Comparison of ENCODE assay signal across 8 cellular contexts in the genomic region with DNA sequence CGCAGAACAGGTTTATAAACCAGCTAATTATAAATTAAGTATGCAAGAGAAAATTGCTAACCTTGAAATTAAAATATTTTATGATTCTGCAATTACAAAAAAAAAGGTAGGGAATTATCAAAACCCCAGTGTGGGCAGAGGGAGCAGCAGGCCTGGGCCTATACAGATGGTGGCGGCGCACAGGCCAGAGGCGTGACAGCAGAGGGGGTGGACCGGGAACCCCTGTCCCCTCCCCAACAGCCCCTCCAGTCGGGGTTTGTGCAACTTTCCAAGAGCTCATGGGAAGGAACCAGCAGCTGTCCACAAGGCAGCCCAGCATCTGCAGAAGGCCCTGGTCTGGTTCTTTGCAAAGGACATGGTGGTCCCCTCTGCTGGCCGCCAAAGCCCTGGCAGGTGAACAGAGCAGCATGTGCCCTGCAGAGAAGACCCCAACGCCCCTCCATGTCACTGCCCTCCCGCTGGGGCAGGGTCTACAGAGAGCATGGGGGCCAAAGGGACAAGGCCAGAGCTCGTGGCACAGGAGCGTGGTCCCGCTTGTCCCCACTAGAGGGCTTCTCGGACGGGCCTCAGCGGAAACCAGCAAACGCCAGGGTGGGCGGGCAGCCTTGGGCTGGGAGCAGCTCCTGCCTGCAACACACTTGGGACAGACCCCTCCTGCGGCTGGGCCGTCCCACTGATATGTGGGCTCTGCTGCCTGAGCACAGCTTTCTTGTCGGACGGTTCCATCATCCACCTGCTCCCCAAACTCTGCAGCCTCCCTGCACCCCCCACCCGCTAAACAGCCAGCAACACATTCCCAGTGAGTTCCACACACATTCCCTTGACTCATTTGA.
A peak's percentile ranks its signal among the peaks of the same experiment; 100 is the strongest.
DNase-seq lines count a peak whose midpoint lies in the region; ATAC-seq and TF ChIP-seq lines count a peak whose summit lies in the region.

No MANE protein-coding gene starts in this region.

- TF ChIP-seq CTCF in KMS-11 (conservative IDR thresholded peaks at IDR 0.05; ENCODE audit: low read depth, low read length) (peak; percentile 33; the same call in 1 of the 2 replicates), heart left ventricle (IDR thresholded peaks at IDR 0.05) (peak; percentile 58 to 80 (median 72)), spleen (IDR thresholded peaks at IDR 0.05 in 8 of 11, conservative IDR thresholded peaks at IDR 0.05 in 3 of 11) (peak in 9 of 11 experiments; percentile 9 to 74 (median 47))

- no peak for TF ChIP-seq POLR2A in heart left ventricle (IDR thresholded peaks at IDR 0.05)
- no peak for TF ChIP-seq POLR2A in spleen (IDR thresholded peaks at IDR 0.05)

- H3K4me1 ChIP-seq in KMS-11 (ENCODE audit: low read depth, poor library complexity, severe bottlenecking), result no peaks in the 10 kb centered on the region
- H3K4me1 ChIP-seq in heart left ventricle, result peaks cover 6 to 56% (median 32%) of the 10 kb centered on the region in 12 donors
- H3K4me1 ChIP-seq in spleen, result no peaks in the 10 kb centered on the region

- no peaks in the 10 kb centered on the region for H3K27me3 ChIP-seq in KMS-11 (ENCODE audit: insufficient read depth, low read depth)
- no peaks in the 10 kb centered on the region for H3K27me3 ChIP-seq in heart left ventricle
- peaks cover 0 to 13% (median 0%) of the 10 kb centered on the region in 7 donors for H3K27me3 ChIP-seq in spleen (replicated peaks in 1 of 7)

- no peak overlapping the region for H3K4me3 ChIP-seq in KMS-11 (IDR thresholded peaks at IDR 0.05; ENCODE audit: insufficient read depth, low read depth, low read length)
- no peak overlapping the region for H3K4me3 ChIP-seq in heart left ventricle
- no peak overlapping the region for H3K4me3 ChIP-seq in spleen

- no peaks in the 10 kb centered on the region for H3K79me2 ChIP-seq in KMS-11 (ENCODE audit: insufficient read depth, low read depth)

- 38 to 56% (median 40%) methylated on average over 12 to 22 of the region's 22 CpGs for WGBS in heart left ventricle, 4 donors
- WGBS in spleen, 5 donors, result 55 to 77% (median 59%) methylated on average over 15 to 22 of the region's 22 CpGs

- H3K27ac ChIP-seq in KMS-11, result no peak overlapping the region
- H3K27ac ChIP-seq in heart left ventricle, result peak overlapping the region in 4 of 12 donors; percentile 7 to 40 (median 24)
- H3K27ac ChIP-seq in spleen, result no peak overlapping the region

- peak; percentile 62 for ATAC-seq in Right ventricle myocardium inferior
- ATAC-seq in heart left ventricle, result peak; percentile 25 to 77 (median 74)

- no peaks in the 10 kb centered on the region for H3K36me3 ChIP-seq in KMS-11 (ENCODE audit: insufficient read depth)
- H3K36me3 ChIP-seq in heart left ventricle, result peaks cover 0 to 10% (median 0%) of the 10 kb centered on the region in 9 donors
- no peaks in the 10 kb centered on the region for H3K36me3 ChIP-seq in spleen

- DNase-seq in Right ventricle myocardium inferior (ENCODE audit: missing footprints) (peak; percentile 82), cardiac septum (ENCODE audit: low spot score) (no peak), heart left ventricle (peak; percentile 72 to 84 (median 78)), spleen (no peak), GOT3 (lab: John Stamatoyannopoulos, UW) (no peak), NCI-H226 (no peak)
- DNase-seq in activated CD8-positive, alpha-beta memory T cell treated with anti-CD3 and anti-CD28 coated beads, Interleukin-2, amount 50 U/mL, for 4 hours, result peak; percentile 48

- H4K20me1 ChIP-seq in KMS-11 (ENCODE audit: insufficient read depth), result no peaks in the 10 kb centered on the region

- H2AFZ ChIP-seq in KMS-11 (ENCODE audit: low read depth), result no peak overlapping the region

- no peak overlapping the region for H3K4me2 ChIP-seq in KMS-11

- intact Hi-C loops in Right ventricle myocardium inferior (cut with DNase I), result no loop called here
- intact Hi-C loops in cardiac septum (cut with DNase I), result no loop called here
- intact Hi-C loops in heart left ventricle (cut with DNase I), result loop anchor here in 8 of 10 donors (2.0 to 5.0 kb wide), 4 partner anchors 53 to 78 kb away; a partner anchor contains a TSS
- intact Hi-C loops in spleen (cut with DNase I; ENCODE audit: low total_unique reads), result no loop called here

- H3K9me3 ChIP-seq in heart left ventricle (no peaks in the 10 kb centered on the region), spleen (no peaks in the 10 kb centered on the region)

- no peak overlapping the region for H3K9ac ChIP-seq in KMS-11

Comparison
In these comparisons a context has a peak if more than half of its experiments do, and no peak if none do; other contexts are left out.
1. DNase-seq: peak in Right ventricle myocardium inferior (single experiment), activated CD8-positive, alpha-beta memory T cell treated with anti-CD3 and anti-CD28 coated beads, Interleukin-2, amount 50 U/mL, for 4 hours (single experiment) and heart left ventricle (5 of 5); none in cardiac septum (single experiment), spleen (single experiment), GOT3 (single experiment) and NCI-H226 (single experiment).
2. intact Hi-C loops: an anchor here in heart left ventricle (2.0 to 5.0 kb wide); none called in Right ventricle myocardium inferior, cardiac septum and spleen.
3. Peak in every context shown above with its lines, with median percentiles within 50 percentile points of each other: CTCF ChIP-seq.